In the genomic region with DNA sequence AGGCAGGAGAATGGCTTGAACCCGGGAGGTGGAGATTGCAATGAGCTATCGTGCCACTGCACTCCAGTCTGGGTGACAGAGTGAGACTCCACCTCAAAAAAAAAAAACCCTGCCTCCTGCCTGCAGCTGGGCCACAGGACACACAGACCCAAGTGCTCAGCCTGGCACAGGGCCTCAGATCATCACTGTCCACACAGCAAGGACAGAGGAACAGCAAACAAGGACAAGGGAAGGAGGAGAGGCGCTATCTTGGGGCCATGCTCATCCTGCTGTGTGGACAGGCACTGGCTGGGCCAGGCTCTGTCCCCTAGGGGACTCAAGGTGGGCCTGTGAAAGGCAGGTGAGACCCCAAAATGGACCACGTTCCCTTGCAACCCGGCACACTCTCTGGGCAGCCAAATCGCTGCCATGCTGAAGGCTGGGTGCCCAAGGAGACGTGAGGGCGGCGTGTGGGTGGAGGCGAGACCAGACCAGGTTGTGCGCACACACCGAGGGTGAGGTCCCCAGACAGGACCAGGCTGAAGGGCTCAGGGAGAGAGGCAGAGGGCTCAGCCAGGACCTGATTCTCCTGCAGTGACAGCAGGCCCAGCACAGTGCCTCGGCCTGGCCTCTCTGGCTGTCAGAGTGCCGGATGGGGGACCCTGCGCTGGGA, we compare ENCODE assay signal across 1 cellular context.
TF ChIP-seq lines count a peak whose summit lies in the region.

No MANE protein-coding gene starts in this region.

TF ChIP-seq in HepG2, 621 proteins besides CTCF, POLR2A, EP300 and RAD21:
- TF ChIP-seq ZNF136 (CRISPR knock-in tag; IDR thresholded peaks at IDR 0.05; ENCODE audit: low read depth) (no peak), NRL (CRISPR knock-in tag; IDR thresholded peaks at IDR 0.05; ENCODE audit: borderline replicate concordance) (no peak; the same call in 1 of the 2 replicates), RBM22 (optimal IDR thresholded peaks at IDR 0.05; ENCODE audit: low read length) (peak; percentile 83), ISX (CRISPR knock-in tag; conservative IDR thresholded peaks at IDR 0.05) (no peak), FLYWCH1 (CRISPR knock-in tag; IDR thresholded peaks at IDR 0.05) (no peak), ZFP1 (CRISPR knock-in tag; IDR thresholded peaks at IDR 0.05) (no peak), FOXP1 (IDR thresholded peaks at IDR 0.05) (no peak), FOXP1 (CRISPR knock-in tag; IDR thresholded peaks at IDR 0.05) (no peak), CREM (IDR thresholded peaks at IDR 0.05) (no peak), CREM (CRISPR knock-in tag; IDR thresholded peaks at IDR 0.05) (no peak), TAF15 (IDR thresholded peaks at IDR 0.05; ENCODE audit: low read depth, low read length, poor library complexity, severe bottlenecking) (no peak), TRIM24 (CRISPR knock-in tag; IDR thresholded peaks at IDR 0.05) (0 out of 2 replicates have a peak, but pooled peaks have one; percentile 36), AKAP8 (CRISPR knock-in tag; IDR thresholded peaks at IDR 0.05) (peak; percentile 60), POLR2G (IDR thresholded peaks at IDR 0.05; ENCODE audit: low read depth, low read length) (peak; percentile 39; the same call in 1 of the 2 replicates), ZSCAN22 (CRISPR knock-in tag; IDR thresholded peaks at IDR 0.05) (no peak), PRMT3 (CRISPR knock-in tag; IDR thresholded peaks at IDR 0.05; ENCODE audit: borderline replicate concordance, low read depth) (no peak), ZNF768 (CRISPR knock-in tag; IDR thresholded peaks at IDR 0.05) (0 out of 2 replicates have a peak, but pooled peaks have one; percentile 14), PAX8 (CRISPR knock-in tag; IDR thresholded peaks at IDR 0.05; ENCODE audit: borderline replicate concordance) (no peak), YY1 (IDR thresholded peaks at IDR 0.05; ENCODE audit: insufficient read depth, insufficient replicate concordance, low read depth, low read length) (no peak), FOXK2 (IDR thresholded peaks at IDR 0.05) (no peak), FOXA1 (IDR thresholded peaks at IDR 0.05) (no peak), FOXA1 (CRISPR knock-in tag; IDR thresholded peaks at IDR 0.05) (0 out of 2 replicates have a peak, but pooled peaks have one; percentile 3), ZNF564 (CRISPR knock-in tag; IDR thresholded peaks at IDR 0.05) (no peak)
- TF ChIP-seq, protein P1, sequence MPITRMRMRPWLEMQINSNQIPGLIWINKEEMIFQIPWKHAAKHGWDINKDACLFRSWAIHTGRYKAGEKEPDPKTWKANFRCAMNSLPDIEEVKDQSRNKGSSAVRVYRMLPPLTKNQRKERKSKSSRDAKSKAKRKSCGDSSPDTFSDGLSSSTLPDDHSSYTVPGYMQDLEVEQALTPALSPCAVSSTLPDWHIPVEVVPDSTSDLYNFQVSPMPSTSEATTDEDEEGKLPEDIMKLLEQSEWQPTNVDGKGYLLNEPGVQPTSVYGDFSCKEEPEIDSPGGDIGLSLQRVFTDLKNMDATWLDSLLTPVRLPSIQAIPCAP (CRISPR knock-in tag; IDR thresholded peaks at IDR 0.05; ENCODE audit: low read depth), result no peak
- TF ChIP-seq, protein P2, sequence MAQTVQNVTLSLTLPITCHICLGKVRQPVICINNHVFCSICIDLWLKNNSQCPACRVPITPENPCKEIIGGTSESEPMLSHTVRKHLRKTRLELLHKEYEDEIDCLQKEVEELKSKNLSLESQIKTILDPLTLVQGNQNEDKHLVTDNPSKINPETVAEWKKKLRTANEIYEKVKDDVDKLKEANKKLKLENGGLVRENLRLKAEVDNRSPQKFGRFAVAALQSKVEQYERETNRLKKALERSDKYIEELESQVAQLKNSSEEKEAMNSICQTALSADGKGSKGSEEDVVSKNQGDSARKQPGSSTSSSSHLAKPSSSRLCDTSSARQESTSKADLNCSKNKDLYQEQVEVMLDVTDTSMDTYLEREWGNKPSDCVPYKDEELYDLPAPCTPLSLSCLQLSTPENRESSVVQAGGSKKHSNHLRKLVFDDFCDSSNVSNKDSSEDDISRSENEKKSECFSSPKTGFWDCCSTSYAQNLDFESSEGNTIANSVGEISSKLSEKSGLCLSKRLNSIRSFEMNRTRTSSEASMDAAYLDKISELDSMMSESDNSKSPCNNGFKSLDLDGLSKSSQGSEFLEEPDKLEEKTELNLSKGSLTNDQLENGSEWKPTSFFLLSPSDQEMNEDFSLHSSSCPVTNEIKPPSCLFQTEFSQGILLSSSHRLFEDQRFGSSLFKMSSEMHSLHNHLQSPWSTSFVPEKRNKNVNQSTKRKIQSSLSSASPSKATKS (CRISPR knock-in tag; IDR thresholded peaks at IDR 0.05), result no peak
- TF ChIP-seq, protein P3, sequence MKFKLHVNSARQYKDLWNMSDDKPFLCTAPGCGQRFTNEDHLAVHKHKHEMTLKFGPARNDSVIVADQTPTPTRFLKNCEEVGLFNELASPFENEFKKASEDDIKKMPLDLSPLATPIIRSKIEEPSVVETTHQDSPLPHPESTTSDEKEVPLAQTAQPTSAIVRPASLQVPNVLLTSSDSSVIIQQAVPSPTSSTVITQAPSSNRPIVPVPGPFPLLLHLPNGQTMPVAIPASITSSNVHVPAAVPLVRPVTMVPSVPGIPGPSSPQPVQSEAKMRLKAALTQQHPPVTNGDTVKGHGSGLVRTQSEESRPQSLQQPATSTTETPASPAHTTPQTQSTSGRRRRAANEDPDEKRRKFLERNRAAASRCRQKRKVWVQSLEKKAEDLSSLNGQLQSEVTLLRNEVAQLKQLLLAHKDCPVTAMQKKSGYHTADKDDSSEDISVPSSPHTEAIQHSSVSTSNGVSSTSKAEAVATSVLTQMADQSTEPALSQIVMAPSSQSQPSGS (CRISPR knock-in tag; IDR thresholded peaks at IDR 0.05), result no peak
- TF ChIP-seq, protein P4, sequence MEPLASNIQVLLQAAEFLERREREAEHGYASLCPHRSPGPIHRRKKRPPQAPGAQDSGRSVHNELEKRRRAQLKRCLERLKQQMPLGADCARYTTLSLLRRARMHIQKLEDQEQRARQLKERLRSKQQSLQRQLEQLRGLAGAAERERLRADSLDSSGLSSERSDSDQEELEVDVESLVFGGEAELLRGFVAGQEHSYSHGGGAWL (CRISPR knock-in tag; IDR thresholded peaks at IDR 0.05), result no peak
- TF ChIP-seq, protein P5, sequence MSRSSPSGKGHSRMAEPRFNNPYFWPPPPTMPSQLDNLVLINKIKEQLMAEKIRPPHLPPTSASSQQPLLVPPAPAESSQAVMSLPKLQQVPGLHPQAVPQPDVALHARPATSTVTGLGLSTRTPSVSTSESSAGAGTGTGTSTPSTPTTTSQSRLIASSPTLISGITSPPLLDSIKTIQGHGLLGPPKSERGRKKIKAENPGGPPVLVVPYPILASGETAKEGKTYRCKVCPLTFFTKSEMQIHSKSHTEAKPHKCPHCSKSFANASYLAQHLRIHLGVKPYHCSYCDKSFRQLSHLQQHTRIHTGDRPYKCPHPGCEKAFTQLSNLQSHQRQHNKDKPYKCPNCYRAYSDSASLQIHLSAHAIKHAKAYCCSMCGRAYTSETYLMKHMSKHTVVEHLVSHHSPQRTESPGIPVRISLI (CRISPR knock-in tag; IDR thresholded peaks at IDR 0.05; ENCODE audit: borderline replicate concordance), result peak; percentile 42; the same call in 1 of the 2 replicates
